8 cellular contexts compared by ENCODE assay signal in genomic region chr3:28915711-28916481, GRCh38.
DNase-seq lines count a peak whose midpoint lies in the region; ATAC-seq and TF ChIP-seq lines count a peak whose summit lies in the region.

No MANE protein-coding gene starts in this region.

- peaks cover 0 to 16% (median 8%) of the 10 kb centered on the region in 4 donors for H3K4me1 ChIP-seq in sigmoid colon

- DNase-seq in activated CD4-positive, CD25-positive, alpha-beta regulatory T cell treated with anti-CD3 and anti-CD28 coated beads, Interleukin-2, amount 50 U/mL, for 72 hours, result no peak
- DNase-seq in RKO (ENCODE audit: low spot score), result peak; percentile 12
- peak; percentile 95 for DNase-seq in fibroblast of villous mesenchyme (ENCODE audit: low read depth)
- DNase-seq in sigmoid colon, result peak; percentile 61
- no peak for DNase-seq in NCI-H2196 (lab: John Stamatoyannopoulos, UW; ENCODE audit: unreplicated experiment)
- no peak for DNase-seq in cerebellar cortex (ENCODE audit: low spot score)
- DNase-seq in NOMO-1 treated with DMSO at 0.1 percent for 48 hours (lab: John Stamatoyannopoulos, UW; ENCODE audit: unreplicated experiment), result no peak

- no peak for TF ChIP-seq POLR2A in sigmoid colon (IDR thresholded peaks at IDR 0.05)

- peak overlapping the region; percentile 40 to 67 (median 62) for H3K27ac ChIP-seq in sigmoid colon

- no peaks in the 10 kb centered on the region for H3K27me3 ChIP-seq in sigmoid colon

- peak; percentile 5 to 39 for ATAC-seq in activated CD4-positive, CD25-positive, alpha-beta regulatory T cell treated with anti-CD3 and anti-CD28 coated beads, Interleukin-2, amount 50 U/mL, for 24 hours

- H3K9me3 ChIP-seq in sigmoid colon, result no peaks in the 10 kb centered on the region

- peak overlapping the region; percentile 44 for H3K4me3 ChIP-seq in fibroblast of villous mesenchyme (ENCODE audit: low read depth, low read length)
- H3K4me3 ChIP-seq in sigmoid colon, result peak overlapping the region in 2 of 4 donors; percentile 38 to 44

- TF ChIP-seq CTCF in fibroblast of villous mesenchyme (IDR thresholded peaks at IDR 0.05; ENCODE audit: insufficient read depth, low read depth, low read length) (peak; percentile 16), sigmoid colon (IDR thresholded peaks at IDR 0.05) (no peak)

- intact Hi-C loops in sigmoid colon (cut with DNase I), result loop anchor here (5.0 kb wide), 2 partner anchors 361 to 851 kb away; no protein-coding TSS in a partner anchor

- 56 to 57% methylated on average over 8 of the region's 8 CpGs for WGBS in sigmoid colon, 2 donors

- TF ChIP-seq EP300 in sigmoid colon (IDR thresholded peaks at IDR 0.05), result no peak

- H3K36me3 ChIP-seq in sigmoid colon, result no peaks in the 10 kb centered on the region

Comparison
In these comparisons a context has a peak if more than half of its experiments do, and no peak if none do; other contexts are left out.
1. DNase-seq: peak in RKO (single experiment), fibroblast of villous mesenchyme (single experiment) and sigmoid colon (single experiment); none in activated CD4-positive, CD25-positive, alpha-beta regulatory T cell treated with anti-CD3 and anti-CD28 coated beads, Interleukin-2, amount 50 U/mL, for 72 hours (single experiment), NCI-H2196 (single experiment), cerebellar cortex (single experiment) and NOMO-1 treated with DMSO at 0.1 percent for 48 hours (single experiment).